Comparison of ENCODE assay signal across 27 cellular contexts in genomic region chr12:57260366-57260765, GRCh38. TPM values are rescaled to one million over a fixed set of nuclear protein-coding genes. Genes with fewer than 3 reads are reported as not detected.
DNase-seq lines count a peak whose midpoint lies in the region; ATAC-seq and TF ChIP-seq lines count a peak whose summit lies in the region.
"Had no signal": no experiment of that assay in that cellular context is flagged by ENCODE, and none has a peak within 500 bp of the region (broad histone marks: within the 10 kb centered on the region; RNA-seq: fewer than 3 reads in every experiment).

No MANE protein-coding gene starts in this region.

- ATAC-seq in Right ventricle myocardium superior (ENCODE audit: poor library complexity) (no peak), psoas muscle (peak in 1 of 4 donors; percentile 10)
- ATAC-seq: A549, Panc1 had no signal

- H3K9me3 ChIP-seq in left ventricle myocardium inferior (replicated peaks): no peaks in the 10 kb centered on the region
- no peaks in the 10 kb centered on the region for H3K9me3 ChIP-seq in SJCRH30 (replicated peaks)
- no peaks in the 10 kb centered on the region for H3K9me3 ChIP-seq in esophagus muscularis mucosa
- no peaks in the 10 kb centered on the region for H3K9me3 ChIP-seq in psoas muscle
- H3K9me3 ChIP-seq in GM23248 (ENCODE audit: low read depth): no peaks in the 10 kb centered on the region
- H3K9me3 ChIP-seq: A549; BLaER1 treated with 17β-estradiol and CSF1 and Interleukin-3, amounts not matched to agents 10 nM and 100 nM; SK-N-SH had no signal

- H2AFZ ChIP-seq in GM23248: no peak overlapping the region

- TF ChIP-seq POLR2A in esophagus muscularis mucosa (IDR thresholded peaks at IDR 0.05; ENCODE audit: low read depth): no peak

- H3K27me3 ChIP-seq in left ventricle myocardium inferior (ENCODE audit: low read depth): no peaks in the 10 kb centered on the region
- no peaks in the 10 kb centered on the region for H3K27me3 ChIP-seq in SJCRH30
- no peaks in the 10 kb centered on the region for H3K27me3 ChIP-seq in esophagus muscularis mucosa
- no peaks in the 10 kb centered on the region for H3K27me3 ChIP-seq in psoas muscle (ENCODE audit: insufficient read depth in 3 of 3, low read length in 2 of 3)
- no peaks in the 10 kb centered on the region for H3K27me3 ChIP-seq in GM23248 (replicated peaks; ENCODE audit: insufficient read depth)
- H3K27me3 ChIP-seq: BLaER1 treated with 17β-estradiol and CSF1 and Interleukin-3, amounts not matched to agents 10 nM and 100 nM had no signal

- peaks cover 37% of the 10 kb centered on the region for H3K36me3 ChIP-seq in left ventricle myocardium inferior
- no peaks in the 10 kb centered on the region for H3K36me3 ChIP-seq in SJCRH30
- peaks cover 40 to 73% (median 61%) of the 10 kb centered on the region in 4 donors for H3K36me3 ChIP-seq in esophagus muscularis mucosa
- H3K36me3 ChIP-seq in psoas muscle (ENCODE audit: insufficient read depth in 1 of 2, low read depth in 1 of 2): peaks cover 3 to 30% of the 10 kb centered on the region in 2 donors
- peaks cover 31% of the 10 kb centered on the region for H3K36me3 ChIP-seq in GM23248 (ENCODE audit: low read depth)

- in situ Hi-C loops in GM23248 (cut with MboI): no loop called here

- no peak for TF ChIP-seq CTCF in left ventricle myocardium inferior (IDR thresholded peaks at IDR 0.05; ENCODE audit: borderline replicate concordance)
- TF ChIP-seq CTCF in esophagus muscularis mucosa (IDR thresholded peaks at IDR 0.05): no peak
- no peak for TF ChIP-seq CTCF in psoas muscle (IDR thresholded peaks at IDR 0.05)

- no peak overlapping the region for H3K9ac ChIP-seq in GM23248
- H3K9ac ChIP-seq: BLaER1 treated with 17β-estradiol and CSF1 and Interleukin-3, amounts not matched to agents 10 nM and 100 nM; SK-N-SH had no signal

- H3K79me2 ChIP-seq in GM23248 (ENCODE audit: insufficient read depth): no peaks in the 10 kb centered on the region

- H3F3A ChIP-seq in GM23248 (ENCODE audit: insufficient read depth): peaks cover 3% of the 10 kb centered on the region; the same call in 1 of the 2 replicates

- H3K9me2 ChIP-seq in GM23248 (ENCODE audit: insufficient read depth): no peaks in the 10 kb centered on the region
- H3K9me2 ChIP-seq: SK-N-SH had no signal

- no peak for TF ChIP-seq EP300 in esophagus muscularis mucosa (IDR thresholded peaks at IDR 0.05)

- H3K27ac ChIP-seq in left ventricle myocardium inferior (replicated peaks) (peak overlapping the region; percentile 85), SJCRH30 (no peak overlapping the region), esophagus muscularis mucosa (replicated peaks in 1 of 4) (no peak overlapping the region), psoas muscle (peak overlapping the region; percentile 81), GM23248 (no peak overlapping the region)
- H3K27ac ChIP-seq: A549; BLaER1 treated with 17β-estradiol and CSF1 and Interleukin-3, amounts not matched to agents 10 nM and 100 nM; RWPE1 had no signal

- H3K4me3 ChIP-seq in left ventricle myocardium inferior: no peak overlapping the region
- H3K4me3 ChIP-seq in SJCRH30: no peak overlapping the region
- no peak overlapping the region for H3K4me3 ChIP-seq in esophagus muscularis mucosa
- no peak overlapping the region for H3K4me3 ChIP-seq in psoas muscle
- no peak overlapping the region for H3K4me3 ChIP-seq in GM23248
- H3K4me3 ChIP-seq: A549; BLaER1 treated with 17β-estradiol and CSF1 and Interleukin-3, amounts not matched to agents 10 nM and 100 nM had no signal

- no peak for DNase-seq in left ventricle myocardium inferior
- DNase-seq in Right ventricle myocardium superior: no peak
- peak; percentile 87 to 97 for DNase-seq in SJCRH30
- peak; percentile 31 for DNase-seq in esophagus muscularis mucosa (ENCODE audit: extremely low spot score)
- no peak for DNase-seq in psoas muscle
- no peak for DNase-seq in hypothalamus (lab: John Stamatoyannopoulos, UW)
- DNase-seq in GM23248: no peak
- DNase-seq: AML-193; CD4-positive, alpha-beta T cell; COR-L47; DMS53; H7; Karpas-422; MV-4-11; NCI-H1105; NCI-H1436 treated with DMSO at 0.1 percent for 48 hours; NCI-H187 treated with DMSO at 0.1 percent for 48 hours; NCI-H2107; NCI-H446 treated with DMSO at 0.1 percent for 48 hours; NCI-H526 treated with DMSO at 0.1 percent for 48 hours; SIG-M5; SK-N-SH had no signal

- 93% methylated on average over 4 of the region's 4 CpGs for WGBS in esophagus muscularis mucosa
- whole genome bisulfite sequencing in psoas muscle, 3 donors: 38 to 57% (median 48%) methylated on average over 4 of the region's 4 CpGs
- 80 to 86% methylated on average over 4 of the region's 4 CpGs for WGBS in GM23248 (ENCODE audit: low coverage in 1 of 2, low lambda C conversion rate in 2 of 2, missing lambda C conversion rate in 2 of 2), 2 experiments

- intact Hi-C loops in left ventricle myocardium inferior (cut with micrococcal nuclease): no loop called here
- intact Hi-C loops in Right ventricle myocardium superior (cut with DNase I): no loop called here
- intact Hi-C loops in esophagus muscularis mucosa (cut with DNase I): no loop called here
- intact Hi-C loops in psoas muscle (cut with DNase I): loop anchor here in 1 of 2 donors (5.0 kb wide), 1 partner anchor 197 kb away; the partner anchor contains the start of genes GLI1 and INHBE

- H4K20me1 ChIP-seq in GM23248 (ENCODE audit: insufficient read depth): no peaks in the 10 kb centered on the region
- H4K20me1 ChIP-seq: BLaER1 treated with 17β-estradiol and CSF1 and Interleukin-3, amounts not matched to agents 10 nM and 100 nM had no signal

- H3K4me1 ChIP-seq in left ventricle myocardium inferior: peaks cover 73% of the 10 kb centered on the region
- H3K4me1 ChIP-seq in SJCRH30: peaks cover 75% of the 10 kb centered on the region
- H3K4me1 ChIP-seq in esophagus muscularis mucosa: peaks cover 0 to 15% (median 8%) of the 10 kb centered on the region in 4 donors
- peaks cover 78% of the 10 kb centered on the region for H3K4me1 ChIP-seq in psoas muscle
- no peaks in the 10 kb centered on the region for H3K4me1 ChIP-seq in GM23248 (ENCODE audit: insufficient read depth)

- no peak overlapping the region for H3K4me2 ChIP-seq in GM23248 (ENCODE audit: unreplicated experiment)
- H3K4me2 ChIP-seq: A549; BLaER1 treated with 17β-estradiol and CSF1 and Interleukin-3, amounts not matched to agents 10 nM and 100 nM; SK-N-SH had no signal

RNA-seq across cellular contexts. Expression of gene STAC3, which starts 9.4 kb away (rescaled TPM):
- total RNA-seq in left ventricle myocardium inferior (0.69 TPM), Right ventricle myocardium superior (1.2 TPM), esophagus muscularis mucosa (1 to 10 TPM in 2 of 4 donors, under 1 TPM in 2; 0.42 to 1.7 (median 1.2) TPM), psoas muscle (1,000 to 10,000 TPM in 2 of 4 donors, 100 to 1,000 TPM in 2; 576 to 1,676 (median 997) TPM)
- total RNA-seq in SJCRH30 (2014; rRNA removed; shearing (Covaris generic)): 1,199 and 1,339 TPM in 2 replicates
- polyA plus RNA-seq in psoas muscle (1,000 to 10,000 TPM in 1 of 3 donors, 100 to 1,000 TPM in 1, 10 to 100 TPM in 1; 98.2 to 1,376 (median 738) TPM), GM23248 (2016; fragmentation: Nextera tagmentation; extraction: Ambion mirVana) (0.35 and 0.52 TPM in 2 replicates)
- 0.32 and 1.3 TPM in 2 replicates for total RNA-seq in GM23248 (2014; rRNA removed; shearing (Covaris generic))

RNA-seq across cellular contexts. Expression of gene SHMT2, which starts 30.9 kb away (rescaled TPM):
- total RNA-seq in left ventricle myocardium inferior (22.9 TPM), Right ventricle myocardium superior (26.8 TPM), esophagus muscularis mucosa (10 to 100 TPM; 22.8 to 60.4 (median 34.6) TPM), psoas muscle (10 to 100 TPM; 39.2 to 59.2 (median 47.3) TPM)
- total RNA-seq in SJCRH30 (2014; rRNA removed; shearing (Covaris generic)): 1,504 and 1,712 TPM in 2 replicates
- polyA plus RNA-seq in psoas muscle (10 to 100 TPM; 36.6 to 66.8 (median 62.7) TPM), GM23248 (2016; fragmentation: Nextera tagmentation; extraction: Ambion mirVana) (184 and 185 TPM in 2 replicates)
- 272 and 341 TPM in 2 replicates for total RNA-seq in GM23248 (2014; rRNA removed; shearing (Covaris generic))

RNA-seq across cellular contexts. Expression of gene NXPH4, which starts 43.8 kb away (rescaled TPM):
- total RNA-seq in left ventricle myocardium inferior (0.44 TPM), Right ventricle myocardium superior (0.70 TPM), esophagus muscularis mucosa (not detected), psoas muscle (under 1 TPM in 3 of 4 donors, not detected in 1; 0.24 to 0.58 (median 0.42) TPM)
- total RNA-seq in SJCRH30 (2014; rRNA removed; shearing (Covaris generic)): 91.1 and 92.7 TPM in 2 replicates
- polyA plus RNA-seq in psoas muscle (under 1 TPM in 2 of 3 donors, not detected in 1; 0.01 to 0.20 TPM), GM23248 (2016; fragmentation: Nextera tagmentation; extraction: Ambion mirVana) (5.4 and 6.7 TPM in 2 replicates)
- 5.6 and 5.7 TPM in 2 replicates for total RNA-seq in GM23248 (2014; rRNA removed; shearing (Covaris generic))
- total RNA-seq: CD4-positive, alpha-beta T cell; G401 had no signal

Comparison
In these comparisons a context has a peak if more than half of its experiments do, and no peak if none do; other contexts are left out.
1. DNase-seq: peak in SJCRH30 (2 of 2) and esophagus muscularis mucosa (single experiment); none in left ventricle myocardium inferior (single experiment), Right ventricle myocardium superior (single experiment), psoas muscle (0 of 2), hypothalamus (0 of 51) and GM23248 (single experiment).
2. H3K27ac ChIP-seq: peak in left ventricle myocardium inferior (single experiment) and psoas muscle (single experiment); none in SJCRH30 (single experiment), esophagus muscularis mucosa (0 of 4) and GM23248 (single experiment).
3. RNA of gene STAC3, which starts 9.4 kb away (total RNA-seq): 1,199 to 1,339 TPM in SJCRH30 and 576 to 1,676 TPM in psoas muscle; 0.42 to 1.7 TPM in esophagus muscularis mucosa, 1.2 TPM in Right ventricle myocardium superior (single experiment), 0.69 TPM in left ventricle myocardium inferior (single experiment) and 0.32 to 1.3 TPM in GM23248; every median in the first group is over 100 times any median in the second.
4. RNA of gene NXPH4, which starts 43.8 kb away (total RNA-seq): 91.1 to 92.7 TPM in SJCRH30; 5.6 to 5.7 TPM in GM23248, 0.70 TPM in Right ventricle myocardium superior (single experiment), 0.44 TPM in left ventricle myocardium inferior (single experiment), 0.24 to 0.58 TPM in psoas muscle and not detected in esophagus muscularis mucosa; every median in the first group is over 10 times any median in the second.